Comparison of ENCODE assay signal across 24 cellular contexts in genomic region chr2:110664135-110664534, GRCh38.
"Had no signal": no experiment of that assay in that cellular context is flagged by ENCODE, and none has a peak within 500 bp of the region (broad histone marks: within the 10 kb centered on the region; RNA-seq: fewer than 3 reads in every experiment).

No MANE protein-coding gene starts in this region.

- H3K36me3 Mint-ChIP-seq: naive B cell had no signal

- H3K27ac Mint-ChIP-seq: activated naive CD8-positive, alpha-beta T cell treated with anti-CD3 and anti-CD28 coated beads for 36 hours; activated T-cell treated with anti-CD3 and anti-CD28 coated beads, Interleukin-2, amount 50 U/mL, for 72 hours; naive B cell; stimulated activated memory B cell treated with anti-CD40 and anti-IgM and Interleukin-4, amounts not matched to agents 10 μg/mL and 1 μg/mL and 100 μg/mL, for 72 hours had no signal

- H3K4me3 ChIP-seq: breast epithelium, esophagus muscularis mucosa, left ventricle myocardium inferior, pancreas, prostate gland, sigmoid colon, suprapubic skin, tibial artery, upper lobe of right lung had no signal

- H3K9me3 Mint-ChIP-seq: activated naive CD8-positive, alpha-beta T cell treated with anti-CD3 and anti-CD28 coated beads for 36 hours; activated T-cell treated with anti-CD3 and anti-CD28 coated beads, Interleukin-2, amount 50 U/mL, for 72 hours; naive B cell; stimulated activated memory B cell treated with anti-CD40 and anti-IgM and Interleukin-4, amounts not matched to agents 10 μg/mL and 1 μg/mL and 100 μg/mL, for 72 hours had no signal

- H3K4me3 Mint-ChIP-seq: activated naive CD8-positive, alpha-beta T cell treated with anti-CD3 and anti-CD28 coated beads for 36 hours; activated T-cell treated with anti-CD3 and anti-CD28 coated beads, Interleukin-2, amount 50 U/mL, for 72 hours; naive B cell; stimulated activated memory B cell treated with anti-CD40 and anti-IgM and Interleukin-4, amounts not matched to agents 10 μg/mL and 1 μg/mL and 100 μg/mL, for 72 hours had no signal

- H3K27me3 Mint-ChIP-seq: activated naive CD8-positive, alpha-beta T cell treated with anti-CD3 and anti-CD28 coated beads for 36 hours; naive B cell; stimulated activated memory B cell treated with anti-CD40 and anti-IgM and Interleukin-4, amounts not matched to agents 10 μg/mL and 1 μg/mL and 100 μg/mL, for 72 hours had no signal

- DNase-seq: activated CD4-positive, alpha-beta T cell treated with anti-CD3 and anti-CD28 coated beads for 4 hours; activated CD4-positive, alpha-beta T cell treated with anti-CD3 and anti-CD28 coated beads, Interleukin-2, amount 50 U/mL, for 4 hours; activated naive CD4-positive, alpha-beta T cell; activated naive CD8-positive, alpha-beta T cell treated with anti-CD3 and anti-CD28 coated beads for 36 hours; activated T-cell treated with anti-CD3 and anti-CD28 coated beads for 4 hours; activated T-cell treated with anti-CD3 and anti-CD28 coated beads, Interleukin-2, amount 50 U/mL, for 72 hours; amniotic stem cell; central memory CD4-positive, alpha-beta T cell; left ventricle myocardium inferior; naive B cell; pancreas; retina; sigmoid colon; small intestine; stimulated activated CD4-positive, alpha-beta T cell treated with anti-CD3 and anti-CD28 coated beads, Interleukin-1b, Interleukin-23, amount 100 ng/mL, for 48 hours; stimulated activated CD4-positive, alpha-beta T cell treated with anti-CD3 and anti-CD28 coated beads, Interleukin-4, amount 100 ng/mL, for 4 hours; stimulated activated CD8-positive, alpha-beta memory T cell treated with anti-CD3 and anti-CD28 coated beads, Interleukin-4, amount 100 ng/mL, for 48 hours; tibial artery; upper lobe of right lung had no signal

- H3K27ac ChIP-seq: breast epithelium, esophagus muscularis mucosa, left ventricle myocardium inferior, pancreas, prostate gland, sigmoid colon, suprapubic skin, tibial artery, upper lobe of right lung had no signal

- H3K27me3 ChIP-seq: breast epithelium, esophagus muscularis mucosa, pancreas, sigmoid colon, suprapubic skin, tibial artery, upper lobe of right lung had no signal

- H3K9me3 ChIP-seq: breast epithelium, esophagus muscularis mucosa, left ventricle myocardium inferior, pancreas, prostate gland, sigmoid colon, suprapubic skin, tibial artery, upper lobe of right lung had no signal

- ATAC-seq: activated T-cell treated with anti-CD3 and anti-CD28 coated beads, Interleukin-2, amount 50 U/mL, for 72 hours; pancreas; stimulated activated memory B cell treated with anti-CD40 and anti-IgM and Interleukin-4, amounts not matched to agents 10 μg/mL and 1 μg/mL and 100 μg/mL, for 72 hours; upper lobe of right lung had no signal

- H3K36me3 ChIP-seq: breast epithelium, esophagus muscularis mucosa, left ventricle myocardium inferior, pancreas, prostate gland, sigmoid colon, suprapubic skin, tibial artery, upper lobe of right lung had no signal

- H3K4me1 ChIP-seq: breast epithelium, pancreas, prostate gland, sigmoid colon, suprapubic skin had no signal

- H3K4me1 Mint-ChIP-seq: activated naive CD8-positive, alpha-beta T cell treated with anti-CD3 and anti-CD28 coated beads for 36 hours; naive B cell; stimulated activated memory B cell treated with anti-CD40 and anti-IgM and Interleukin-4, amounts not matched to agents 10 μg/mL and 1 μg/mL and 100 μg/mL, for 72 hours had no signal
